In genomic region chr12:99334737-99335136, GRCh38 we compare ENCODE assay signal across 26 cellular contexts.
A peak's percentile ranks its signal among the peaks of the same experiment; 100 is the strongest.
DNase-seq lines count a peak whose midpoint lies in the region; TF ChIP-seq lines count a peak whose summit lies in the region.
"Had no signal": no experiment of that assay in that cellular context is flagged by ENCODE, and none has a peak within 500 bp of the region (broad histone marks: within the 10 kb centered on the region; RNA-seq: fewer than 3 reads in every experiment).

No MANE protein-coding gene starts in this region.

- no peak overlapping the region for H2BK5ac ChIP-seq in neuronal stem cell (ENCODE audit: low read length)

- H3K4me3 ChIP-seq in AG09309 (ENCODE audit: control insufficient read depth, low read depth, low read length) (no peak overlapping the region), neuronal stem cell (ENCODE audit: low read length in 2 of 2) (no peak overlapping the region), H7 (ENCODE audit: insufficient read depth, low read depth, low read length) (no peak overlapping the region)
- H3K4me3 ChIP-seq: heart left ventricle, lower lobe of right lung, smooth muscle cell, stomach, tibial artery had no signal

- H2BK120ac ChIP-seq in neuronal stem cell (ENCODE audit: low read depth, low read length), result no peak overlapping the region

- H3K14ac ChIP-seq in neuronal stem cell (ENCODE audit: low read length), result no peak overlapping the region

- no peak overlapping the region for H2AK5ac ChIP-seq in neuronal stem cell (ENCODE audit: low read depth, low read length)

- H3K4ac ChIP-seq in neuronal stem cell (ENCODE audit: low read length), result no peak overlapping the region

- DNase-seq in AG09309 (ENCODE audit: low read depth) (peak; percentile 0), NCI-H1092 treated with DMSO at 0.1 percent for 48 hours (lab: John Stamatoyannopoulos, UW) (peak; percentile 76), NCI-H446 (lab: John Stamatoyannopoulos, UW) (peak; percentile 11 to 55), cerebellar cortex (ENCODE audit: low spot score) (peak; percentile 51), neuronal stem cell (ENCODE audit: low spot score) (no peak), H7 (no peak), kidney glomerular epithelial cell (lab: John Stamatoyannopoulos, UW) (no peak), superior temporal gyrus (ENCODE audit: extremely low spot score) (no peak)
- DNase-seq: activated B cell treated with CpG ODN at 0.5 μM for 24 hours; activated CD8-positive, alpha-beta memory T cell treated with anti-CD3 and anti-CD28 coated beads, Interleukin-2, amount 10 ng/mL, durations not matched to agents 7 days and 5 days; activated naive CD4-positive, alpha-beta T cell treated with anti-CD3 and anti-CD28 coated beads, Interleukin-2, amount 50 U/mL, for 16 hours; amygdala; BE2C; CD8-positive, alpha-beta memory T cell; effector CD8-positive, alpha-beta T cell; heart left ventricle; lower lobe of right lung; NCI-H2227 treated with DMSO at 0.1 percent for 48 hours; SIG-M5; stimulated activated CD4-positive, alpha-beta T cell treated with anti-CD3 and anti-CD28 coated beads, Interleukin-1b, Interleukin-23, amount 100 ng/mL, for 48 hours; stimulated activated CD8-positive, alpha-beta memory T cell treated with anti-CD3 and anti-CD28 coated beads, Interleukin-4, amount 100 ng/mL, for 48 hours; stomach; T-cell; tibial artery had no signal

- no peak overlapping the region for H3K4me2 ChIP-seq in neuronal stem cell (ENCODE audit: insufficient read depth, low read length, poor library complexity, severe bottlenecking)
- H3K4me2 ChIP-seq: smooth muscle cell had no signal

- no peak overlapping the region for H3K18ac ChIP-seq in neuronal stem cell (ENCODE audit: low read length)

- no peaks in the 10 kb centered on the region for H3K27me3 ChIP-seq in neuronal stem cell (ENCODE audit: control insufficient read depth in 3 of 3, insufficient read depth in 3 of 3, low read depth in 1 of 3, low read length in 3 of 3)
- no peaks in the 10 kb centered on the region for H3K27me3 ChIP-seq in H7 (ENCODE audit: control insufficient read depth, insufficient read depth, low read length)
- H3K27me3 ChIP-seq: BE2C, heart left ventricle, stomach, tibial artery had no signal

- no peak overlapping the region for H2BK12ac ChIP-seq in neuronal stem cell (ENCODE audit: low read length)

- H3K9ac ChIP-seq in neuronal stem cell (ENCODE audit: low read depth, low read length, poor library complexity), result no peak overlapping the region

- H3K4me1 ChIP-seq in neuronal stem cell (ENCODE audit: control insufficient read depth in 2 of 2, insufficient read depth in 1 of 2, low read depth in 1 of 2, low read length in 2 of 2), result no peaks in the 10 kb centered on the region
- H3K4me1 ChIP-seq: BE2C, heart left ventricle, lower lobe of right lung, tibial artery had no signal

- H3K9me3 ChIP-seq in neuronal stem cell (replicated peaks in 1 of 2; ENCODE audit: control insufficient read depth in 2 of 2, insufficient read depth in 1 of 2, low read depth in 1 of 2, low read length in 2 of 2), result no peaks in the 10 kb centered on the region
- H3K9me3 ChIP-seq: BE2C, lower lobe of right lung, stomach, tibial artery had no signal

- WGBS in neuronal stem cell (ENCODE audit: extremely low coverage in 2 of 2, insufficient read length in 2 of 2, insufficient replicate concordance in 1 of 2), 2 donors, result no CpG with 5 or more reads among the region's 3 CpGs

- H4K91ac ChIP-seq in neuronal stem cell (ENCODE audit: low read depth, low read length, poor library complexity), result no peak overlapping the region

- no peak overlapping the region for H3K23ac ChIP-seq in neuronal stem cell (ENCODE audit: low read depth, low read length, poor library complexity)

- no peaks in the 10 kb centered on the region for H3K79me1 ChIP-seq in neuronal stem cell (ENCODE audit: low read depth, low read length)

- TF ChIP-seq CTCF in AG09309 (IDR thresholded peaks at IDR 0.05; ENCODE audit: control insufficient read depth, insufficient read depth, low read depth, low read length, missing control alignments), result no peak

- H3K27ac ChIP-seq in neuronal stem cell (replicated peaks; ENCODE audit: low read length), result no peak overlapping the region
- H3K27ac ChIP-seq: epithelial cell of prostate, heart left ventricle, lower lobe of right lung, stomach, tibial artery had no signal

- no peak overlapping the region for H2AFZ ChIP-seq in neuronal stem cell (ENCODE audit: low read length)

- H2BK15ac ChIP-seq in neuronal stem cell (ENCODE audit: low read length), result no peak overlapping the region

- no peak overlapping the region for H4K8ac ChIP-seq in neuronal stem cell (ENCODE audit: low read depth, low read length)

- H3K36me3 ChIP-seq in neuronal stem cell (replicated peaks in 1 of 2; ENCODE audit: control insufficient read depth in 2 of 2, insufficient read depth in 2 of 2, low read length in 2 of 2) (no peaks in the 10 kb centered on the region), H7 (replicated peaks; ENCODE audit: control insufficient read depth, insufficient read depth, low read length) (no peaks in the 10 kb centered on the region)
- H3K36me3 ChIP-seq: BE2C, heart left ventricle, lower lobe of right lung, stomach had no signal

Comparison
In these comparisons a context has a peak if more than half of its experiments do, and no peak if none do; other contexts are left out.
1. DNase-seq: peak in AG09309 (single experiment), NCI-H1092 treated with DMSO at 0.1 percent for 48 hours (single experiment), NCI-H446 (2 of 2) and cerebellar cortex (single experiment); none in neuronal stem cell (single experiment), H7 (single experiment), kidney glomerular epithelial cell (single experiment) and superior temporal gyrus (single experiment).